In genomic region chr4:110635155-110635479, GRCh38 we compare ENCODE assay signal across 22 cellular contexts. TPM values are rescaled to one million over a fixed set of nuclear protein-coding genes. Genes with fewer than 3 reads are reported as not detected.
DNase-seq lines count a peak whose midpoint lies in the region; ATAC-seq and TF ChIP-seq lines count a peak whose summit lies in the region.
"Had no signal": no experiment of that assay in that cellular context is flagged by ENCODE, and none has a peak within 500 bp of the region (broad histone marks: within the 10 kb centered on the region; RNA-seq: fewer than 3 reads in every experiment).

No MANE protein-coding gene starts in this region.

- TF ChIP-seq CTCF in fibroblast of villous mesenchyme (IDR thresholded peaks at IDR 0.05; ENCODE audit: insufficient read depth, low read depth, low read length): no peak
- TF ChIP-seq CTCF in neural crest cell (conservative IDR thresholded peaks at IDR 0.05): no peak
- TF ChIP-seq CTCF in body of pancreas (IDR thresholded peaks at IDR 0.05): no peak

- H3K27ac Mint-ChIP-seq in neural crest cell (ENCODE audit: unreplicated experiment): no peak overlapping the region
- H3K27ac Mint-ChIP-seq: activated CD4-positive, alpha-beta memory T cell treated with anti-CD3 and anti-CD28 coated beads, Interleukin-2, amount 10 ng/mL, durations not matched to agents 7 days and 5 days; activated naive CD4-positive, alpha-beta T cell treated with anti-CD3 and anti-CD28 coated beads, Interleukin-2, amount 10 ng/mL, durations not matched to agents 7 days and 5 days had no signal

- H3K36me3 Mint-ChIP-seq in neural crest cell (ENCODE audit: low read depth): peaks cover 3% of the 10 kb centered on the region

- peak overlapping the region; percentile 29 for H3K4me3 Mint-ChIP-seq in neural crest cell
- H3K4me3 Mint-ChIP-seq: activated CD4-positive, alpha-beta memory T cell treated with anti-CD3 and anti-CD28 coated beads, Interleukin-2, amount 10 ng/mL, durations not matched to agents 7 days and 5 days; activated naive CD4-positive, alpha-beta T cell treated with anti-CD3 and anti-CD28 coated beads, Interleukin-2, amount 10 ng/mL, durations not matched to agents 7 days and 5 days; stimulated activated naive CD8-positive, alpha-beta T cell treated with anti-CD3 and anti-CD28 coated beads, Interleukin-15, amount 100 ng/mL, for 72 hours had no signal

- H3K9me3 ChIP-seq in HUES6 (ENCODE audit: control insufficient read depth, insufficient read depth, low read depth, low read length): no peaks in the 10 kb centered on the region
- no peaks in the 10 kb centered on the region for H3K9me3 ChIP-seq in body of pancreas

- H3K36me3 ChIP-seq in HUES6 (ENCODE audit: control insufficient read depth, insufficient read depth, low read length) (no peaks in the 10 kb centered on the region), urinary bladder (ENCODE audit: insufficient read depth) (no peaks in the 10 kb centered on the region), body of pancreas (replicated peaks in 1 of 2; ENCODE audit: insufficient read depth in 1 of 2, low read depth in 2 of 2) (no peaks in the 10 kb centered on the region)

- no peak overlapping the region for H3K27ac ChIP-seq in HUES6 (ENCODE audit: low read depth, low read length)
- no peak overlapping the region for H3K27ac ChIP-seq in urinary bladder (ENCODE audit: low read depth)
- H3K27ac ChIP-seq in body of pancreas: no peak overlapping the region

- peak overlapping the region; percentile 64; the same call in 1 of the 2 replicates for H3K4me3 ChIP-seq in HUES6 (ENCODE audit: low read depth, low read length)
- peak overlapping the region; percentile 78 for H3K4me3 ChIP-seq in fibroblast of villous mesenchyme (ENCODE audit: low read depth, low read length)
- peak overlapping the region; percentile 52 for H3K4me3 ChIP-seq in urinary bladder (ENCODE audit: low read depth, low read length)
- H3K4me3 ChIP-seq in body of pancreas: no peak overlapping the region

- H3K4me1 Mint-ChIP-seq in neural crest cell: peaks cover 30% of the 10 kb centered on the region

- no peak overlapping the region for H3K9ac ChIP-seq in HUES6 (ENCODE audit: low read length)

- DNase-seq in fibroblast of villous mesenchyme (ENCODE audit: low read depth): no peak
- no peak for DNase-seq in neural crest cell (ENCODE audit: low read depth, low spot score)
- DNase-seq in stimulated activated CD4-positive, alpha-beta T cell treated with anti-CD3 and anti-CD28 coated beads, Interleukin-4, amount 100 ng/mL, for 1 hour: no peak
- no peak for DNase-seq in body of pancreas
- DNase-seq: activated CD4-positive, alpha-beta memory T cell treated with anti-CD3 and anti-CD28 coated beads, Interleukin-2, amount 10 ng/mL, durations not matched to agents 7 days and 5 days; activated CD4-positive, alpha-beta T cell treated with anti-CD3 and anti-CD28 coated beads for 1 hour; activated CD8-positive, alpha-beta memory T cell treated with anti-CD3 and anti-CD28 coated beads, Interleukin-2, amount 50 U/mL, for 4 hours; activated naive CD4-positive, alpha-beta T cell treated with anti-CD3 and anti-CD28 coated beads, Interleukin-2, amount 10 ng/mL, durations not matched to agents 7 days and 5 days; C1 segment of cervical spinal cord; DMS53; naive B cell; NCI-H2107; NCI-H748 treated with DMSO at 0.1 percent for 48 hours; stimulated activated CD4-positive, alpha-beta T cell treated with anti-CD3 and anti-CD28 coated beads, Interleukin-1b, Interleukin-23, amount 100 ng/mL, for 48 hours; stimulated activated naive CD8-positive, alpha-beta T cell treated with anti-CD3 and anti-CD28 coated beads, Interleukin-15, amount 100 ng/mL, for 72 hours had no signal

- intact Hi-C loops in body of pancreas (cut with DNase I): loop anchor here (10.0 kb wide), 1 partner anchor 650 kb away; no protein-coding TSS in a partner anchor

- no peak for TF ChIP-seq POLR2A in body of pancreas (IDR thresholded peaks at IDR 0.05)

- H3K27me3 ChIP-seq in HUES6 (ENCODE audit: control insufficient read depth, insufficient read depth, low read length): peaks cover 100% of the 10 kb centered on the region
- H3K27me3 ChIP-seq in body of pancreas: peaks cover 0 to 77% of the 10 kb centered on the region in 2 donors

- H3K27me3 Mint-ChIP-seq in neural crest cell (ENCODE audit: low read depth): peaks cover 99% of the 10 kb centered on the region

- H3K4me1 ChIP-seq in HUES6 (ENCODE audit: control insufficient read depth, insufficient read depth, low read length) (peaks cover 51% of the 10 kb centered on the region), urinary bladder (ENCODE audit: insufficient read depth) (no peaks in the 10 kb centered on the region), body of pancreas (peaks cover 35% of the 10 kb centered on the region)

- no peaks in the 10 kb centered on the region for H3K9me3 Mint-ChIP-seq in neural crest cell
- H3K9me3 Mint-ChIP-seq: activated CD4-positive, alpha-beta memory T cell treated with anti-CD3 and anti-CD28 coated beads, Interleukin-2, amount 10 ng/mL, durations not matched to agents 7 days and 5 days had no signal

- WGBS in urinary bladder: 14% methylated on average over 5 of the region's 5 CpGs
- WGBS in body of pancreas, 2 donors: 9 to 14% methylated on average over 5 of the region's 5 CpGs

- no peak for ATAC-seq in HG02759 (IDR thresholded peaks at IDR 0.05; ENCODE audit: unreplicated experiment)
- no peak for ATAC-seq in body of pancreas
- ATAC-seq: left lobe of liver; Right ventricle myocardium inferior; stimulated activated naive CD8-positive, alpha-beta T cell treated with anti-CD3 and anti-CD28 coated beads, Interleukin-15, amount 100 ng/mL, for 72 hours had no signal

RNA-seq across cellular contexts. Expression of gene PITX2, which starts 12.2 kb away (rescaled TPM):
- total RNA-seq in fibroblast of villous mesenchyme (7.8 and 25.4 TPM in 2 replicates), neural crest cell (0.58 and 0.77 TPM in 2 replicates), urinary bladder (30.4 TPM), body of pancreas (not detected)
- polyA plus RNA-seq in urinary bladder: 76.0 TPM
- total RNA-seq: cerebellum, left lobe of liver, Right ventricle myocardium inferior had no signal
- polyA plus RNA-seq: IgD-negative memory B cell had no signal

Comparison
In these comparisons a context has a peak if more than half of its experiments do, and no peak if none do; other contexts are left out.
1. H3K4me3 ChIP-seq: peak in HUES6 (single experiment), fibroblast of villous mesenchyme (single experiment) and urinary bladder (single experiment); none in body of pancreas (0 of 2).